Comparison of ENCODE assay signal across 25 cellular contexts in genomic region chr3:105653868-105654267, GRCh38.
"Had no signal": no experiment of that assay in that cellular context is flagged by ENCODE, and none has a peak within 500 bp of the region (broad histone marks: within the 10 kb centered on the region; RNA-seq: fewer than 3 reads in every experiment).

No MANE protein-coding gene starts in this region.

- H3K27me3 ChIP-seq: brain microvascular endothelial cell, colonic mucosa, dorsolateral prefrontal cortex, esophagus muscularis mucosa, gastrocnemius medialis, neural progenitor cell, stomach, transverse colon had no signal

- FAIRE-seq: endothelial cell of umbilical vein, urothelium cell line had no signal

- H3K4me2 ChIP-seq: neural progenitor cell had no signal

- DNase-seq: activated B cell treated with CpG ODN at 0.5 μM for 24 hours; activated CD4-positive, alpha-beta memory T cell treated with anti-CD3 and anti-CD28 coated beads for 36 hours; activated CD4-positive, alpha-beta T cell treated with anti-CD3 and anti-CD28 coated beads for 4 hours; activated effector memory CD4-positive, alpha-beta T cell treated with anti-CD3 and anti-CD28 coated beads, Interleukin-2, amount 50 U/mL, for 16 hours; activated naive CD4-positive, alpha-beta T cell treated with anti-CD3 and anti-CD28 coated beads, Interleukin-2, amount 10 ng/mL, durations not matched to agents 7 days and 5 days; activated T-cell treated with anti-CD3 and anti-CD28 coated beads, Interleukin-2, amount 50 U/mL, for 72 hours; aorta; brain microvascular endothelial cell; colonic mucosa; dorsolateral prefrontal cortex; effector memory CD8-positive, alpha-beta T cell; gastrocnemius medialis; head of caudate nucleus; islet precursor cell; naive thymus-derived CD8-positive, alpha-beta T cell; posterior cingulate gyrus; stimulated activated CD4-positive, alpha-beta T cell treated with anti-CD3 and anti-CD28 coated beads, Interleukin-4, amount 100 ng/mL, for 24 hours; stomach; T1000; transverse colon had no signal

- H3K27ac Mint-ChIP-seq: activated B cell treated with CpG ODN at 0.5 μM for 24 hours; activated CD4-positive, alpha-beta memory T cell treated with anti-CD3 and anti-CD28 coated beads for 36 hours; activated naive CD4-positive, alpha-beta T cell treated with anti-CD3 and anti-CD28 coated beads, Interleukin-2, amount 10 ng/mL, durations not matched to agents 7 days and 5 days; activated T-cell treated with anti-CD3 and anti-CD28 coated beads, Interleukin-2, amount 50 U/mL, for 72 hours; effector memory CD8-positive, alpha-beta T cell; neural progenitor cell had no signal

- H3K36me3 ChIP-seq: colonic mucosa, neural progenitor cell had no signal

- H3K9ac ChIP-seq: neural progenitor cell had no signal

- H3K27ac ChIP-seq: brain microvascular endothelial cell, colonic mucosa, dorsolateral prefrontal cortex, esophagus muscularis mucosa, gastrocnemius medialis, neural progenitor cell, stomach, transverse colon had no signal

- H3K4me1 Mint-ChIP-seq: activated naive CD4-positive, alpha-beta T cell treated with anti-CD3 and anti-CD28 coated beads, Interleukin-2, amount 10 ng/mL, durations not matched to agents 7 days and 5 days had no signal

- H3K9me3 ChIP-seq: colonic mucosa, esophagus muscularis mucosa, gastrocnemius medialis, stomach, transverse colon had no signal

- H3K4me1 ChIP-seq: colonic mucosa, gastrocnemius medialis, neural progenitor cell had no signal

- H3K4me3 Mint-ChIP-seq: activated B cell treated with CpG ODN at 0.5 μM for 24 hours; activated CD4-positive, alpha-beta memory T cell treated with anti-CD3 and anti-CD28 coated beads for 36 hours; activated naive CD4-positive, alpha-beta T cell treated with anti-CD3 and anti-CD28 coated beads, Interleukin-2, amount 10 ng/mL, durations not matched to agents 7 days and 5 days; activated T-cell treated with anti-CD3 and anti-CD28 coated beads, Interleukin-2, amount 50 U/mL, for 72 hours; effector memory CD8-positive, alpha-beta T cell; naive thymus-derived CD8-positive, alpha-beta T cell; neural progenitor cell had no signal

- ATAC-seq: activated T-cell treated with anti-CD3 and anti-CD28 coated beads, Interleukin-2, amount 50 U/mL, for 72 hours; effector memory CD8-positive, alpha-beta T cell; gastrocnemius medialis; naive thymus-derived CD8-positive, alpha-beta T cell had no signal

- H3K27me3 Mint-ChIP-seq: activated B cell treated with CpG ODN at 0.5 μM for 24 hours; activated CD4-positive, alpha-beta memory T cell treated with anti-CD3 and anti-CD28 coated beads for 36 hours; effector memory CD8-positive, alpha-beta T cell had no signal

- H3K4me3 ChIP-seq: colonic mucosa, dorsolateral prefrontal cortex, esophagus muscularis mucosa, gastrocnemius medialis, lung, neural progenitor cell, stomach, transverse colon had no signal

- H2AFZ ChIP-seq: neural progenitor cell had no signal

- H3K9me3 Mint-ChIP-seq: activated B cell treated with CpG ODN at 0.5 μM for 24 hours; activated CD4-positive, alpha-beta memory T cell treated with anti-CD3 and anti-CD28 coated beads for 36 hours; activated naive CD4-positive, alpha-beta T cell treated with anti-CD3 and anti-CD28 coated beads, Interleukin-2, amount 10 ng/mL, durations not matched to agents 7 days and 5 days; activated T-cell treated with anti-CD3 and anti-CD28 coated beads, Interleukin-2, amount 50 U/mL, for 72 hours; effector memory CD8-positive, alpha-beta T cell; naive thymus-derived CD8-positive, alpha-beta T cell; neural progenitor cell had no signal
